Comparison of ENCODE assay signal across 28 cellular contexts in the genomic region with DNA sequence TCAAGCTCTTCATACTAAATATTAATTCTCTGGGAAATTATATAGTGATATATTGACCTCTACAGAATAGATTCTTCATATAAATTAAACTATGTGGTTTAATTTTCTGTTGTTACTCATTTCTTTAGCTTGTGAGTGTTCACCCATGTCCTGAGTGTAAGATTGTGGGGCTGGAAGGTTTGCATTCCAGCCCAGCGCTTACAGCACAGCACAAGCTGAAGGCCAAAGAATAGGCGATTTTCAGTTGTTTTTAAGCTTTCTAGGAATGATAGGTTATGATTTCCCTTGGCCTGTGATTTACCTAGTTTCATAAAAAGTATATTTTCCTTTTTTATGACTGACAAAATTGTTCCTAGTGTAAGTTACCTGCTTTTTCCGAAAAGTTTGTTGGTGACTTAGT.
"Had no signal": no experiment of that assay in that cellular context is flagged by ENCODE, and none has a peak within 500 bp of the region (broad histone marks: within the 10 kb centered on the region; RNA-seq: fewer than 3 reads in every experiment).

No MANE protein-coding gene starts in this region.

- H3K4me2 ChIP-seq: neural progenitor cell, smooth muscle cell had no signal

- H3K36me3 ChIP-seq: neural progenitor cell, ovary, prostate gland, spleen, suprapubic skin, tibial artery, transverse colon, upper lobe of right lung, uterus had no signal

- H3K9me3 ChIP-seq: ovary, prostate gland, spleen, suprapubic skin, testis, tibial artery, transverse colon, upper lobe of right lung, uterus had no signal

- H3K4me1 ChIP-seq: neural progenitor cell, prostate gland, suprapubic skin, testis, tibial artery, transverse colon, upper lobe of right lung, uterus had no signal

- H3K27me3 ChIP-seq: neural progenitor cell, ovary, spleen, suprapubic skin, testis, tibial artery, transverse colon, upper lobe of right lung, uterus had no signal

- DNase-seq: naive B cell; naive thymus-derived CD8-positive, alpha-beta T cell; occipital lobe; ovary; right cardiac atrium; spleen; stimulated activated CD4-positive, alpha-beta T cell treated with anti-CD3 and anti-CD28 coated beads, Interleukin-12 subunit alpha, Interleukin-12 subunit beta, amount 100 ng/mL, for 4 hours; stimulated activated CD4-positive, alpha-beta T cell treated with anti-CD3 and anti-CD28 coated beads, Interleukin-1b, Interleukin-23, amount 100 ng/mL, for 48 hours; stimulated activated CD4-positive, alpha-beta T cell treated with anti-CD3 and anti-CD28 coated beads, Interleukin-4, amount 100 ng/mL, for 1 hour; stimulated activated CD4-positive, alpha-beta T cell treated with anti-CD3 and anti-CD28 coated beads, Interleukin-4, amount 100 ng/mL, for 4 hours; stimulated activated CD8-positive, alpha-beta memory T cell treated with anti-CD3 and anti-CD28 coated beads, Interleukin-4, amount 100 ng/mL, for 48 hours; stimulated activated naive CD4-positive, alpha-beta T cell; stimulated activated naive CD8-positive, alpha-beta T cell treated with anti-CD3 and anti-CD28 coated beads, Interleukin-15, amount 100 ng/mL, for 72 hours; stimulated activated naive CD8-positive, alpha-beta T cell treated with anti-CD3 and anti-CD28 coated beads, Interleukin-15, Interleukin-2, amounts not matched to agents 100 U/mL and 50 U/mL, for 24 hours; substantia nigra; testis; tibial artery; transverse colon; upper lobe of right lung; uterus had no signal

- H2AFZ ChIP-seq: neural progenitor cell had no signal

- H3K9ac ChIP-seq: neural progenitor cell had no signal

- H3K4me3 ChIP-seq: neural progenitor cell, ovary, prostate gland, skin epidermis, smooth muscle cell, spleen, suprapubic skin, testis, tibial artery, transverse colon, upper lobe of right lung, uterus had no signal

- H3K27ac ChIP-seq: neural progenitor cell, ovary, prostate gland, skin epidermis, spleen, suprapubic skin, testis, tibial artery, transverse colon, upper lobe of right lung, uterus had no signal

- ATAC-seq: naive thymus-derived CD8-positive, alpha-beta T cell; natural killer cell treated with Interleukin-12 subunit alpha and Interleukin-12 subunit beta and Interleukin-15 and Interleukin-18, amount 100 ng/mL, for 72 hours; right cardiac atrium; sciatic nerve; stimulated activated memory B cell treated with anti-CD40 and anti-IgM and Interleukin-4, amounts not matched to agents 10 μg/mL and 1 μg/mL and 100 μg/mL, for 72 hours; stimulated activated naive CD8-positive, alpha-beta T cell treated with anti-CD3 and anti-CD28 coated beads, Interleukin-15, amount 100 ng/mL, for 72 hours; stimulated activated naive CD8-positive, alpha-beta T cell treated with anti-CD3 and anti-CD28 coated beads, Interleukin-15, Interleukin-2, amounts not matched to agents 100 U/mL and 50 U/mL, for 24 hours; upper lobe of right lung had no signal
